1 cellular context compared by ENCODE assay signal in the genomic region with DNA sequence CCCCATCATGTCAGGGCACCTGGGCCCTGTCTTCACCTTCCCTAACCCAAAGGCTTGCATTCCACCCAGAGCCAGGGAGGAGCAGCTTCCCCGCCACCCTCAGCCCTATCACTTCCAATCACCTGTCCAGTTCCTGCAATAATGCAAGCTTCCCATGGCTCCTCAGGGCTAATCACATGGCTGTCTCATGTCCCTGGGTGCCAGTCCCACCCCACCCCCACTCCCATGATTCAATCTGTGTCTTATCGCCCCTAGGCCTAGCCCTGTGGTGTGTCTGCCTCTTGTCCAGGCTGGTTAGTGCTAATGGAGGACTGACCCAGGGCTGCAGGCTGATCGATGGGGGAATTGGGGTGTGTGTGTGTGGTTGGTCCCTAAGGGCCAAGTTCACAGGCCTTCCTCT.
TF ChIP-seq lines count a peak whose summit lies in the region.

No MANE protein-coding gene starts in this region.

TF ChIP-seq in K562, 482 proteins besides CTCF, POLR2A, EP300 and RAD21 (continued from another document and continues in another):
- TF ChIP-seq, protein P1, sequence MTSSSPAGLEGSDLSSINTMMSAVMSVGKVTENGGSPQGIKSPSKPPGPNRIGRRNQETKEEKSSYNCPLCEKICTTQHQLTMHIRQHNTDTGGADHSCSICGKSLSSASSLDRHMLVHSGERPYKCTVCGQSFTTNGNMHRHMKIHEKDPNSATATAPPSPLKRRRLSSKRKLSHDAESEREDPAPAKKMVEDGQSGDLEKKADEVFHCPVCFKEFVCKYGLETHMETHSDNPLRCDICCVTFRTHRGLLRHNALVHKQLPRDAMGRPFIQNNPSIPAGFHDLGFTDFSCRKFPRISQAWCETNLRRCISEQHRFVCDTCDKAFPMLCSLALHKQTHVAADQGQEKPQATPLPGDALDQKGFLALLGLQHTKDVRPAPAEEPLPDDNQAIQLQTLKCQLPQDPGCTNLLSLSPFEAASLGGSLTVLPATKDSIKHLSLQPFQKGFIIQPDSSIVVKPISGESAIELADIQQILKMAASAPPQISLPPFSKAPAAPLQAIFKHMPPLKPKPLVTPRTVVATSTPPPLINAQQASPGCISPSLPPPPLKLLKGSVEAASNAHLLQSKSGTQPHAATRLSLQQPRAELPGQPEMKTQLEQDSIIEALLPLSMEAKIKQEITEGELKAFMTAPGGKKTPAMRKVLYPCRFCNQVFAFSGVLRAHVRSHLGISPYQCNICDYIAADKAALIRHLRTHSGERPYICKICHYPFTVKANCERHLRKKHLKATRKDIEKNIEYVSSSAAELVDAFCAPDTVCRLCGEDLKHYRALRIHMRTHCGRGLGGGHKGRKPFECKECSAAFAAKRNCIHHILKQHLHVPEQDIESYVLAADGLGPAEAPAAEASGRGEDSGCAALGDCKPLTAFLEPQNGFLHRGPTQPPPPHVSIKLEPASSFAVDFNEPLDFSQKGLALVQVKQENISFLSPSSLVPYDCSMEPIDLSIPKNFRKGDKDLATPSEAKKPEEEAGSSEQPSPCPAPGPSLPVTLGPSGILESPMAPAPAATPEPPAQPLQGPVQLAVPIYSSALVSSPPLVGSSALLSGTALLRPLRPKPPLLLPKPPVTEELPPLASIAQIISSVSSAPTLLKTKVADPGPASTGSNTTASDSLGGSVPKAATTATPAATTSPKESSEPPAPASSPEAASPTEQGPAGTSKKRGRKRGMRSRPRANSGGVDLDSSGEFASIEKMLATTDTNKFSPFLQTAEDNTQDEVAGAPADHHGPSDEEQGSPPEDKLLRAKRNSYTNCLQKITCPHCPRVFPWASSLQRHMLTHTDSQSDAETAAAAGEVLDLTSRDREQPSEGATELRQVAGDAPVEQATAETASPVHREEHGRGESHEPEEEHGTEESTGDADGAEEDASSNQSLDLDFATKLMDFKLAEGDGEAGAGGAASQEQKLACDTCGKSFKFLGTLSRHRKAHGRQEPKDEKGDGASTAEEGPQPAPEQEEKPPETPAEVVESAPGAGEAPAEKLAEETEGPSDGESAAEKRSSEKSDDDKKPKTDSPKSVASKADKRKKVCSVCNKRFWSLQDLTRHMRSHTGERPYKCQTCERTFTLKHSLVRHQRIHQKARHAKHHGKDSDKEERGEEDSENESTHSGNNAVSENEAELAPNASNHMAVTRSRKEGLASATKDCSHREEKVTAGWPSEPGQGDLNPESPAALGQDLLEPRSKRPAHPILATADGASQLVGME (CRISPR knock-in tag; IDR thresholded peaks at IDR 0.05): no peak
- no peak for TF ChIP-seq NCOR1 (IDR thresholded peaks at IDR 0.05)
- TF ChIP-seq GATA2 (CRISPR knock-in tag; IDR thresholded peaks at IDR 0.05): peak; percentile 58
- TF ChIP-seq STAT6 (CRISPR knock-in tag; IDR thresholded peaks at IDR 0.05): no peak
- no peak for TF ChIP-seq ZBTB33 (CRISPR knock-in tag; IDR thresholded peaks at IDR 0.05)
- peak; percentile 51; the same call in 1 of the 2 replicates for TF ChIP-seq VEZF1 (CRISPR knock-in tag; IDR thresholded peaks at IDR 0.05)
- peak; percentile 38 to 45; a peak in 1 of 4 replicates for TF ChIP-seq KDM1A (IDR thresholded peaks at IDR 0.05)
- TF ChIP-seq PTTG1 (tag; IDR thresholded peaks at IDR 0.05; ENCODE audit: low read depth): no peak
- TF ChIP-seq SRSF7 (optimal IDR thresholded peaks at IDR 0.05; ENCODE audit: low read depth, low read length): no peak
- 0 out of 4 replicates have a peak, but pooled peaks of 1 of the 2 experiments have one; percentile 45 for TF ChIP-seq TEAD1 (CRISPR knock-in tag; IDR thresholded peaks at IDR 0.05)
- TF ChIP-seq ZNF347 (CRISPR knock-in tag; IDR thresholded peaks at IDR 0.05; ENCODE audit: low read depth): no peak
- TF ChIP-seq SOX6 (IDR thresholded peaks at IDR 0.05): peak; percentile 43; the same call in 1 of the 2 replicates
- no peak for TF ChIP-seq ESRRB (CRISPR knock-in tag; IDR thresholded peaks at IDR 0.05; ENCODE audit: borderline replicate concordance)
- TF ChIP-seq ZNF507 (tag; conservative IDR thresholded peaks at IDR 0.05): no peak
- no peak for TF ChIP-seq ZNF431 (CRISPR knock-in tag; IDR thresholded peaks at IDR 0.05)
- TF ChIP-seq JUNB (CRISPR knock-in tag; conservative IDR thresholded peaks at IDR 0.05): no peak
- TF ChIP-seq SRSF9 (IDR thresholded peaks at IDR 0.05; ENCODE audit: borderline replicate concordance, low read depth, low read length): no peak
- 0 out of 2 replicates have a peak, but pooled peaks have one; percentile 63 for TF ChIP-seq ZNF76 (CRISPR knock-in tag; IDR thresholded peaks at IDR 0.05; ENCODE audit: borderline replicate concordance)
- peak; percentile 30 for TF ChIP-seq RBBP5 (IDR thresholded peaks at IDR 0.05; ENCODE audit: borderline replicate concordance, insufficient read depth, low read length, poor library complexity, severe bottlenecking)
- TF ChIP-seq ZNF253 (CRISPR knock-in tag; conservative IDR thresholded peaks at IDR 0.05): no peak
- peak in 1 of 2 experiments; percentile 75; a peak in 1 of 4 replicates for TF ChIP-seq RCOR1 (IDR thresholded peaks at IDR 0.05; ENCODE audit: borderline replicate concordance in 1 of 2, low read depth in 2 of 2, low read length in 2 of 2)
- no peak for TF ChIP-seq TSC22D4 (tag; IDR thresholded peaks at IDR 0.05)
- TF ChIP-seq RB1 (IDR thresholded peaks at IDR 0.05; ENCODE audit: low read depth): no peak
- no peak for TF ChIP-seq CHD1 (IDR thresholded peaks at IDR 0.05; ENCODE audit: low read length)
- TF ChIP-seq SMARCC2 (IDR thresholded peaks at IDR 0.05; ENCODE audit: low read depth): no peak
- no peak for TF ChIP-seq FOS (IDR thresholded peaks at IDR 0.05; ENCODE audit: extremely low read depth, insufficient read length)
- no peak for TF ChIP-seq ATF3 (IDR thresholded peaks at IDR 0.05)
- TF ChIP-seq ATF3 (CRISPR knock-in tag; conservative IDR thresholded peaks at IDR 0.05): no peak
- TF ChIP-seq PRMT5 (CRISPR knock-in tag; IDR thresholded peaks at IDR 0.05): no peak
- no peak for TF ChIP-seq ZNF274 (IDR thresholded peaks at IDR 0.05; ENCODE audit: borderline replicate concordance, low read depth, low read length)
- TF ChIP-seq LEF1 (IDR thresholded peaks at IDR 0.05): no peak; the same call in 1 of the 2 replicates
- TF ChIP-seq LCOR (CRISPR knock-in tag; IDR thresholded peaks at IDR 0.05): no peak
- no peak for TF ChIP-seq NR2C1 (IDR thresholded peaks at IDR 0.05)
- 0 out of 2 replicates have a peak, but pooled peaks have one; percentile 26 for TF ChIP-seq NR2C1 (tag; IDR thresholded peaks at IDR 0.05)
- no peak for TF ChIP-seq ZNF316 (IDR thresholded peaks at IDR 0.05)
- TF ChIP-seq NFE2 (IDR thresholded peaks at IDR 0.05; ENCODE audit: low read depth): no peak
- no peak for TF ChIP-seq BCLAF1 (IDR thresholded peaks at IDR 0.05; ENCODE audit: borderline replicate concordance in 1 of 2, control insufficient read depth in 1 of 2, low read depth in 2 of 2, low read length in 1 of 2)
- TF ChIP-seq TRIM28 (IDR thresholded peaks at IDR 0.05): no peak
- peak; percentile 46; the same call in 1 of the 2 replicates for TF ChIP-seq MTA2 (IDR thresholded peaks at IDR 0.05; ENCODE audit: low read depth)
- no peak for TF ChIP-seq FUS (optimal IDR thresholded peaks at IDR 0.05; ENCODE audit: low read depth, low read length)
- TF ChIP-seq HSF4 (CRISPR knock-in tag; IDR thresholded peaks at IDR 0.05; ENCODE audit: borderline replicate concordance): no peak
- no peak for TF ChIP-seq DIDO1 (tag; IDR thresholded peaks at IDR 0.05; ENCODE audit: low read depth)
- TF ChIP-seq NELFE (IDR thresholded peaks at IDR 0.05; ENCODE audit: insufficient read depth, insufficient read length): no peak
- TF ChIP-seq ZNF146 (CRISPR knock-in tag; IDR thresholded peaks at IDR 0.05; ENCODE audit: unreplicated experiment): no peak
- TF ChIP-seq, protein P2, sequence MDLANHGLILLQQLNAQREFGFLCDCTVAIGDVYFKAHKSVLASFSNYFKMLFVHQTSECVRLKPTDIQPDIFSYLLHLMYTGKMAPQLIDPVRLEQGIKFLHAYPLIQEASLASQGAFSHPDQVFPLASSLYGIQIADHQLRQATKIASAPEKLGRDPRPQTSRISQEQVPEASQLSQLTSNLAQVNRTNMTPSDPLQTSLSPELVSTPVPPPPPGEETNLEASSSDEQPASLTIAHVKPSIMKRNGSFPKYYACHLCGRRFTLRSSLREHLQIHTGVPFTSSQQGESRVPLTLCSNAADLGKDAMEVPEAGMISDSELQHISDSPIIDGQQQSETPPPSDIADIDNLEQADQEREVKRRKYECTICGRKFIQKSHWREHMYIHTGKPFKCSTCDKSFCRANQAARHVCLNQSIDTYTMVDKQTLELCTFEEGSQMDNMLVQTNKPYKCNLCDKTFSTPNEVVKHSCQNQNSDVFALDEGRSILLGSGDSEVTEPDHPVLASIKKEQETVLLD (IDR thresholded peaks at IDR 0.05): no peak
- no peak for TF ChIP-seq SIX5 (IDR thresholded peaks at IDR 0.05; ENCODE audit: borderline replicate concordance in 1 of 2, insufficient read depth in 1 of 2, low read depth in 1 of 2, low read length in 2 of 2)
- TF ChIP-seq RBFOX2 (IDR thresholded peaks at IDR 0.05; ENCODE audit: low read depth, low read length): no peak
- TF ChIP-seq TFAP4 (CRISPR knock-in tag; IDR thresholded peaks at IDR 0.05; ENCODE audit: borderline replicate concordance): peak; percentile 59; the same call in 1 of the 2 replicates
